In the genomic region with DNA sequence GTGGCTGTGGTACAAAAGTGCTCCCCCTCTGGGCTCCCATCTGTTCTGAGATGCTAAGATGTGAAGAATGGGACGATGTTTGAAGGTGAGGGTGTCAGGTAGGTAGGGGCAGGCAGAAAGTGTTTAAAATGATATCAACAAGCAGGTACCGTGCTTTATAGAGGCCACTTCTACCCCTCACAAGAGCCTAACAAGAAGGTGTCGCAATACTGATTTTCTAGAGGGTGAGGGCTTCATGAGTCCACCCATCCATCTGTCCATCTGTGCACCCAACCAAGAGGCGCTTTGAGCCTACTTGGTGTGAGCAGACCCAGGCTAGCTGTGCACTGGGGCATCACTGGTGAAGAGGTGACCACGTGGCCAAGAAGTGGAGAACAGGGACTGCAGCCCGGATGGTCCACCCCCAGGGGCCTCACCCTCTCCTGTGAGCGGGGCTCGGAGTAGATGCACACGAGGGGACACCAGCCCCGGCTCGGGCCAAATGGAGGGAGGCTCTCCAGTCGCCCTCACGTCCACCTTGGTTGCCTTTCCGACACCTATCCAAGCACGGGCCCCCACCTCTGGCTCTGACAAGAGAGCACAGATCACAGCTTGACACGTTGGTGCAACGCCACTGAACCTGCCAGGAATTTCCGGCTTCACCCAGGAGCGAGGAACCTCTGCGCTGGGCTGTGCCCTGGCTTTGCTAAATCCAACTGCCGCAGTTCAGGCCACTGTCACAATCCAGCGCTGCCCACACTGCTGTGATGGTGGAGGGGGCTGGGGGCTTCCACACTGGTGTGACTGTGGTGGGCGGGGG, we compare ENCODE assay signal across 1 cellular context.
A peak's percentile ranks its signal among the peaks of the same experiment; 100 is the strongest.
TF ChIP-seq lines count a peak whose summit lies in the region.

No MANE protein-coding gene starts in this region.

TF ChIP-seq in H1, 55 proteins besides CTCF, POLR2A, EP300 and RAD21:
- TF ChIP-seq CEBPB (IDR thresholded peaks at IDR 0.05; ENCODE audit: low read depth, low read length) (peak; percentile 78), HDAC2 (IDR thresholded peaks at IDR 0.05; ENCODE audit: borderline replicate concordance in 1 of 2, low read depth in 2 of 2, low read length in 2 of 2) (no peak)
